ENCODE assay signal across 10 cellular contexts in genomic region chr7:144292384-144293161, GRCh38. TPM values are rescaled to one million over a fixed set of nuclear protein-coding genes. Genes with fewer than 3 reads are reported as not detected.
"Had no signal": no experiment of that assay in that cellular context is flagged by ENCODE, and none has a peak within 500 bp of the region (broad histone marks: within the 10 kb centered on the region; RNA-seq: fewer than 3 reads in every experiment).

No MANE protein-coding gene starts in this region.

RNA-seq across cellular contexts. Expression of gene OR2A1, which starts 19.6 kb away (rescaled TPM):
- total RNA-seq: activated CD8-positive, alpha-beta T cell treated with anti-CD3 and anti-CD28 coated beads for 36 hours; activated T-helper 1 cell treated with anti-CD3 and anti-CD28 coated beads, Interleukin-12 subunit alpha, Interleukin-12 subunit beta, Interleukin-2, Interleukin-4 antibody, amounts not matched to agents 30 ng/mL and 10 ng/mL and 1 ng/mL, durations not matched to agents 14 hours and 24 hours and 36 hours; bronchial epithelial cell; NCI-H460; PC-9; Right ventricle myocardium inferior; T-cell had no signal

RNA-seq across cellular contexts. Expression of gene CTAGE8, which starts 23.5 kb away (rescaled TPM):
- total RNA-seq: RPMI7951 had no signal
- polyA plus RNA-seq: aorta had no signal

RNA-seq across cellular contexts. Expression of gene OR2A7, which starts 28.0 kb away (rescaled TPM):
- total RNA-seq: NCI-H460 had no signal

RNA-seq across cellular contexts. Expression of gene OR2A42, which starts 53.2 kb away (rescaled TPM):
- total RNA-seq: activated CD8-positive, alpha-beta T cell treated with anti-CD3 and anti-CD28 coated beads for 36 hours; activated naive CD8-positive, alpha-beta T cell treated with anti-CD3 and anti-CD28 coated beads, Interleukin-2, amount 10 ng/mL, durations not matched to agents 7 days and 5 days; activated T-helper 1 cell treated with anti-CD3 and anti-CD28 coated beads, Interleukin-12 subunit alpha, Interleukin-12 subunit beta, Interleukin-2, Interleukin-4 antibody, amounts not matched to agents 30 ng/mL and 10 ng/mL and 1 ng/mL, durations not matched to agents 14 hours and 24 hours and 36 hours; bronchial epithelial cell; NCI-H460; PC-9; Right ventricle myocardium inferior had no signal
